Comparison of ENCODE assay signal across 8 cellular contexts in genomic region chr11:73478737-73479347, GRCh38.
A peak's percentile ranks its signal among the peaks of the same experiment; 100 is the strongest.
DNase-seq lines count a peak whose midpoint lies in the region; ATAC-seq, FAIRE-seq and TF ChIP-seq lines count a peak whose summit lies in the region.

No MANE protein-coding gene starts in this region.

- no peak for DNase-seq in AG04449 (ENCODE audit: low read depth, low spot score)
- DNase-seq in GM19239 (ENCODE audit: insufficient read length, low spot score): no peak
- peak; percentile 80 for DNase-seq in OCI-M1 (lab: John Stamatoyannopoulos, UW)
- peak; percentile 62 for DNase-seq in fibroblast of the aortic adventitia (ENCODE audit: low read depth)
- peak; percentile 23 for DNase-seq in stromal cell of bone marrow (ENCODE audit: low read depth)
- DNase-seq in stimulated activated CD8-positive, alpha-beta memory T cell treated with anti-CD3 and anti-CD28 coated beads, Interleukin-4, amount 100 ng/mL, for 48 hours: no peak

- POLR2A ChIA-PET in AG04449 (lab: Yijun Ruan, JAX): no interaction called here

- peak; percentile 49 for FAIRE-seq in GM19239 (lab: Jason Lieb, UNC)

- TF ChIP-seq CTCF in AG04449 (IDR thresholded peaks at IDR 0.05; ENCODE audit: insufficient read depth, low read length, missing control alignments): peak; percentile 76
- TF ChIP-seq CTCF in fibroblast of the aortic adventitia (IDR thresholded peaks at IDR 0.05; ENCODE audit: insufficient read depth, low read length): peak; percentile 90

- no peak for ATAC-seq in GM18873 (IDR thresholded peaks at IDR 0.05; ENCODE audit: low FRiP score, unreplicated experiment)
- ATAC-seq in GM19035 (IDR thresholded peaks at IDR 0.05; ENCODE audit: unreplicated experiment): no peak

- CTCF ChIA-PET in AG04449 (lab: Yijun Ruan, JAX): interaction anchor here (0.6 to 4.4 kb wide), 41 partner anchors 11 to 251 kb away, joined by 3 to 76 read pairs (median 4); partner anchors contain the start of gene PLEKHB1

- H3K4me3 ChIP-seq in AG04449 (ENCODE audit: low read depth, low read length): no peak overlapping the region
- H3K4me3 ChIP-seq in fibroblast of the aortic adventitia (ENCODE audit: low read depth, low read length): no peak overlapping the region

Comparison
In these comparisons a context has a peak if more than half of its experiments do, and no peak if none do; other contexts are left out.
1. DNase-seq: peak in OCI-M1 (single experiment), fibroblast of the aortic adventitia (single experiment) and stromal cell of bone marrow (single experiment); none in AG04449 (single experiment), GM19239 (single experiment) and stimulated activated CD8-positive, alpha-beta memory T cell treated with anti-CD3 and anti-CD28 coated beads, Interleukin-4, amount 100 ng/mL, for 48 hours (single experiment).